Comparison of ENCODE assay signal across 31 cellular contexts in the genomic region with DNA sequence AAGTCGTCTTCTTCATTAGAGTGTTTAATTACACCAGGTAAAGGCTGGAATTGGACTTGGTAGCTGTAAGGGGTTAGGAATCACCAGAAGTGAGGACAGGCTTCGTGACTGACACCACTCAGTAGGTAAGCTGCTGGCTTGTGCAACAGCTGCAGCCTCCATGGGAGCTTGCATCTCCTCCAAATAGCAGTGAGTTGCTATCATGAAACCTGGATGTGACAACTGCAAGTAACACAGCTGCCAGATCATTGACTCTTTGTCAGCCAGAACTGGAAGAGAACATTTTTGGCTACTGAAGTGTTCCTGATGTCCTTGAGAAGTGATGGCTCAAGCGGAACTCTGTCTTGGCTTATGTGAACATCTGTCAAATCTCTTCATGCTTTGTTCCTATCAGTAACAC.
"Had no signal": no experiment of that assay in that cellular context is flagged by ENCODE, and none has a peak within 500 bp of the region (broad histone marks: within the 10 kb centered on the region; RNA-seq: fewer than 3 reads in every experiment).

No MANE protein-coding gene starts in this region.

- H3K27me3 ChIP-seq: dorsolateral prefrontal cortex, gastrocnemius medialis, suprapubic skin, tibial artery had no signal

- H3K9me3 Mint-ChIP-seq: effector memory CD8-positive, alpha-beta T cell; T-helper 1 cell treated with Interleukin-12 subunit alpha and Interleukin-12 subunit beta and Interleukin-4 antibody, amounts not matched to agents 30 μg/mL and 1 μg/mL, for 36 hours had no signal

- H3K27ac ChIP-seq: coronary artery, dorsolateral prefrontal cortex, gastrocnemius medialis, parathyroid adenoma, psoas muscle, spleen, suprapubic skin, tibial artery, VCaP had no signal

- H2AFZ ChIP-seq: parathyroid adenoma had no signal

- H3K4me3 ChIP-seq: coronary artery, dorsolateral prefrontal cortex, gastrocnemius medialis, lung, psoas muscle, spleen, suprapubic skin, tibial artery had no signal

- H3K36me3 Mint-ChIP-seq: activated naive CD8-positive, alpha-beta T cell; naive B cell had no signal

- FAIRE-seq: kidney, TTC549 had no signal

- H3K4me1 Mint-ChIP-seq: naive B cell had no signal

- H3K27ac Mint-ChIP-seq: activated naive CD8-positive, alpha-beta T cell; effector memory CD8-positive, alpha-beta T cell; naive B cell; T-helper 1 cell treated with Interleukin-12 subunit alpha and Interleukin-12 subunit beta and Interleukin-4 antibody, amounts not matched to agents 30 μg/mL and 1 μg/mL, for 36 hours had no signal

- DNase-seq: activated CD4-positive, alpha-beta T cell treated with anti-CD3 and anti-CD28 coated beads for 48 hours; activated CD4-positive, alpha-beta T cell treated with anti-CD3 and anti-CD28 coated beads, Interleukin-2, amount 50 U/mL, for 48 hours; activated CD8-positive, alpha-beta memory T cell treated with anti-CD3 and anti-CD28 coated beads for 24 hours; activated effector memory CD4-positive, alpha-beta T cell treated with Interleukin-2 at 50 U/mL for 16 hours; activated naive CD4-positive, alpha-beta T cell treated with Interleukin-2 at 50 U/mL for 16 hours; anterior cingulate cortex; cerebellar nuclear complex; dorsolateral prefrontal cortex; effector memory CD8-positive, alpha-beta T cell; erythroblast; gastrocnemius medialis; glutamatergic neuron; hippocampal formation; kidney; mesendoderm; naive B cell; nucleus accumbens; psoas muscle; spleen; stimulated activated naive CD4-positive, alpha-beta T cell; T-helper 9 cell; tibial artery had no signal

- H3K79me2 ChIP-seq: parathyroid adenoma had no signal

- ATAC-seq: effector memory CD8-positive, alpha-beta T cell; gastrocnemius medialis; left lobe of liver; psoas muscle had no signal

- H3K9ac ChIP-seq: parathyroid adenoma had no signal

- H3K36me3 ChIP-seq: gastrocnemius medialis, spleen, suprapubic skin, tibial artery had no signal

- H3K9me3 ChIP-seq: gastrocnemius medialis, psoas muscle, suprapubic skin had no signal

- H3K4me3 Mint-ChIP-seq: activated naive CD8-positive, alpha-beta T cell; effector memory CD8-positive, alpha-beta T cell; naive B cell; T-helper 1 cell treated with Interleukin-12 subunit alpha and Interleukin-12 subunit beta and Interleukin-4 antibody, amounts not matched to agents 30 μg/mL and 1 μg/mL, for 36 hours had no signal

- H3K4me1 ChIP-seq: gastrocnemius medialis, parathyroid adenoma, psoas muscle, spleen, suprapubic skin, tibial artery had no signal
